1 cellular context compared by ENCODE assay signal in genomic region chr2:13106302-13106701, GRCh38.
TF ChIP-seq lines count a peak whose summit lies in the region.

No MANE protein-coding gene starts in this region.

TF ChIP-seq in GM23338, 12 proteins besides CTCF, POLR2A, EP300 and RAD21 (continued from another document):
- no peak for TF ChIP-seq ZNF462 (CRISPR knock-in tag; IDR thresholded peaks at IDR 0.05)
- no peak for TF ChIP-seq CREB1 (CRISPR knock-in tag; IDR thresholded peaks at IDR 0.05; ENCODE audit: low read depth)
- no peak for TF ChIP-seq JUNB (IDR thresholded peaks at IDR 0.05; ENCODE audit: unreplicated experiment)
- no peak for TF ChIP-seq EZH2 (IDR thresholded peaks at IDR 0.05; ENCODE audit: low read depth, unreplicated experiment)
- TF ChIP-seq ZNF114 (CRISPR knock-in tag; IDR thresholded peaks at IDR 0.05), result no peak
- TF ChIP-seq POLR2AphosphoS5 (IDR thresholded peaks at IDR 0.05; ENCODE audit: low read depth), result no peak
- no peak for TF ChIP-seq REST (IDR thresholded peaks at IDR 0.05; ENCODE audit: unreplicated experiment)
- no peak for TF ChIP-seq ETS1 (IDR thresholded peaks at IDR 0.05)
TF ChIP-seq in GM23338: peak in this region for 0.
